21 cellular contexts compared by ENCODE assay signal in the genomic region with DNA sequence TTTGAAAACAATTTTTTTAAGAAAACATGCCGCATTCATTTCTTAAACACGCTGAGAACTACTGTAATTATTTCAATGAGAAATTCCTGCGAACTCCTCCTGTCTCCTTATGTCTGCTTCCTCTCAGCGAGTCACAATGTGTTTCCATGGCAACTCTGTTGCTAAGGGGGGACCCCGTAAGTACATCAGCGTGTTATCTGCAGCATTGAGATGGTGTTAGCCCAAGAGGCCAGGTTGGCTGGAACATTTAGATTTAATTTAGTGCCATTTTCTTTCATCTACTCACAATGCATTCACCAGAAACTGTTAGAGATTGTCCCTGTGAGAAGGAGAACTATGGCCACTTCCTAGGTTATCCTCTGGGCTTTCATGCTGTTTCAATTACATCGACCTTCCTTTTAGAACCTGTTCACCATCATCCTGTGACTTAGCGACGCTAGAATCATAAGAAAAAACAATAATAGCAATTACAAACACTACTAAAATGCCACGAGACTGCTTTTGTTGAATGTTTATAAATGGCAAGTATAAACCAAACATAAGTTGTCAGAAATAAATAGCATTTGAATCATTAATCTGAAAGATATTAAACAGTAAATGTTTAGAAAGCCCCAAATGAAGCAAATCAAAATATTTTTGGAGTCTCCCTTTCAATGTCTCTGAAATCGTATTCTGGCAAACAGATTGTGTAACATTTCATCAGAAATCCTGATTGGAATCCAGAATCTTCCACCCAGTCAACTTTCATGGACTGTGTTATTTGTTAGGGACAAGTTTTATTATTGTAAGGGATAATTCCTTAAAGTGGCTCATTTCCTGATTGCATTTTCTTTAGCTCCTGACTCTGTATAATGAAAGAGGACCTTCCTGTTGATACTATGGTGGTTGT. TPM values are rescaled to one million over a fixed set of nuclear protein-coding genes. Genes with fewer than 3 reads are reported as not detected.
DNase-seq lines count a peak whose midpoint lies in the region; ATAC-seq, FAIRE-seq and TF ChIP-seq lines count a peak whose summit lies in the region.
"Had no signal": no experiment of that assay in that cellular context is flagged by ENCODE, and none has a peak within 500 bp of the region (broad histone marks: within the 10 kb centered on the region; RNA-seq: fewer than 3 reads in every experiment).

No MANE protein-coding gene starts in this region.

- H3K27ac ChIP-seq in neural cell (ENCODE audit: low read length) (peak overlapping the region; percentile 95), breast epithelium (peak overlapping the region in 1 of 2 donors; percentile 7), pancreas (no peak overlapping the region)
- H3K27ac ChIP-seq: KMS-11 had no signal

- H3K4me1 Mint-ChIP-seq in endothelial cell (ENCODE audit: unreplicated experiment), result peaks cover 7% of the 10 kb centered on the region
- H3K4me1 Mint-ChIP-seq in immature natural killer cell, result no peaks in the 10 kb centered on the region
- H3K4me1 Mint-ChIP-seq: activated CD4-positive, alpha-beta T cell treated with anti-CD3 and anti-CD28 coated beads for 36 hours had no signal

- H3K9me3 ChIP-seq in neural cell (ENCODE audit: low read length), result no peaks in the 10 kb centered on the region
- no peaks in the 10 kb centered on the region for H3K9me3 ChIP-seq in breast epithelium
- no peaks in the 10 kb centered on the region for H3K9me3 ChIP-seq in pancreas
- H3K9me3 ChIP-seq: left lung had no signal

- H3K4me3 ChIP-seq in neural cell (ENCODE audit: low read length), result peak overlapping the region; percentile 54
- no peak overlapping the region for H3K4me3 ChIP-seq in breast epithelium
- H3K4me3 ChIP-seq in pancreas, result no peak overlapping the region
- H3K4me3 ChIP-seq: left lung had no signal

- H3K27me3 ChIP-seq in neural cell (ENCODE audit: insufficient read depth, low read depth, low read length) (no peaks in the 10 kb centered on the region), breast epithelium (no peaks in the 10 kb centered on the region), pancreas (no peaks in the 10 kb centered on the region)
- H3K27me3 ChIP-seq: left lung had no signal

- TF ChIP-seq EP300 in neural cell (conservative IDR thresholded peaks at IDR 0.05; ENCODE audit: poor library complexity, severe bottlenecking), result peak; percentile 90

- H2AFZ ChIP-seq in neural cell (ENCODE audit: low read depth, low read length), result peak overlapping the region; percentile 66

- H3K36me3 ChIP-seq in neural cell (ENCODE audit: insufficient read depth, low read length) (no peaks in the 10 kb centered on the region), breast epithelium (no peaks in the 10 kb centered on the region), pancreas (no peaks in the 10 kb centered on the region)
- H3K36me3 ChIP-seq: left lung had no signal

- H3K27me3 Mint-ChIP-seq in endothelial cell (ENCODE audit: unreplicated experiment) (peaks cover 8% of the 10 kb centered on the region), immature natural killer cell (ENCODE audit: low read depth in 3 of 3) (peaks cover 4 to 9% (median 5%) of the 10 kb centered on the region in 3 donors)
- H3K27me3 Mint-ChIP-seq: type B pancreatic cell had no signal

- H4K20me1 ChIP-seq in neural cell (ENCODE audit: insufficient read depth), result no peaks in the 10 kb centered on the region

- H3K4me1 ChIP-seq in breast epithelium, result no peaks in the 10 kb centered on the region
- H3K4me1 ChIP-seq in pancreas, result no peaks in the 10 kb centered on the region
- H3K4me1 ChIP-seq: left lung had no signal

- TF ChIP-seq RAD21 in neural cell (conservative IDR thresholded peaks at IDR 0.05), result peak; percentile 56

- H3K9me3 Mint-ChIP-seq in endothelial cell (ENCODE audit: unreplicated experiment), result no peaks in the 10 kb centered on the region
- peaks cover 0 to 2% (median 0%) of the 10 kb centered on the region in 6 donors for H3K9me3 Mint-ChIP-seq in immature natural killer cell
- H3K9me3 Mint-ChIP-seq: effector memory CD8-positive, alpha-beta T cell had no signal

- no peak for FAIRE-seq in pancreas (lab: Jason Lieb, UNC)
- FAIRE-seq: GM19239 had no signal

- peak overlapping the region; percentile 64 for H3K9ac ChIP-seq in neural cell (ENCODE audit: low read length)
- H3K9ac ChIP-seq: KMS-11 had no signal

- H3F3A ChIP-seq in neural cell (ENCODE audit: insufficient read depth, low read length, poor library complexity, severe bottlenecking), result peaks cover 6% of the 10 kb centered on the region

- TF ChIP-seq CTCF in endothelial cell (IDR thresholded peaks at IDR 0.05; ENCODE audit: unreplicated experiment) (no peak), neural cell (IDR thresholded peaks at IDR 0.05; ENCODE audit: poor library complexity, severe bottlenecking) (no peak), breast epithelium (IDR thresholded peaks at IDR 0.05) (no peak), pancreas (IDR thresholded peaks at IDR 0.05) (no peak)

- H3K9me2 ChIP-seq in neural cell (ENCODE audit: insufficient read depth, low read length), result no peaks in the 10 kb centered on the region

- H3K27ac Mint-ChIP-seq in endothelial cell (ENCODE audit: unreplicated experiment), result peak overlapping the region; percentile 70
- H3K27ac Mint-ChIP-seq in immature natural killer cell, result no peak overlapping the region
- H3K27ac Mint-ChIP-seq: activated CD4-positive, alpha-beta T cell treated with anti-CD3 and anti-CD28 coated beads for 36 hours; effector memory CD8-positive, alpha-beta T cell; type B pancreatic cell had no signal

- H3K79me2 ChIP-seq in neural cell (replicated peaks; ENCODE audit: insufficient read depth, low read length), result no peaks in the 10 kb centered on the region

- TF ChIP-seq POLR2A in breast epithelium (IDR thresholded peaks at IDR 0.05), result no peak

- intact Hi-C loops in breast epithelium (cut with DNase I; ENCODE audit: low total_unique reads) (no loop called here), pancreas (cut with DNase I) (no loop called here)

- H3K4me2 ChIP-seq in neural cell (ENCODE audit: low read length), result peak overlapping the region; percentile 65
- H3K4me2 ChIP-seq: KMS-11 had no signal

- H3K4me3 Mint-ChIP-seq in endothelial cell (ENCODE audit: unreplicated experiment) (no peak overlapping the region), immature natural killer cell (no peak overlapping the region)
- H3K4me3 Mint-ChIP-seq: activated CD4-positive, alpha-beta T cell treated with anti-CD3 and anti-CD28 coated beads for 36 hours; effector memory CD8-positive, alpha-beta T cell; type B pancreatic cell had no signal

- WGBS in pancreas, 2 donors, result 72 to 75% methylated on average over 11 of the region's 11 CpGs

- DNase-seq in EH (ENCODE audit: low read depth), result peak; percentile 17
- peak; percentile 40 for DNase-seq in NCI-H2227 treated with DMSO at 0.1 percent for 48 hours (lab: John Stamatoyannopoulos, UW)
- no peak for DNase-seq in endothelial cell (ENCODE audit: low spot score)
- no peak for DNase-seq in breast epithelium (ENCODE audit: low spot score in 2 of 2)
- DNase-seq in immature natural killer cell, result no peak
- DNase-seq in pancreas, result no peak
- no peak for DNase-seq in NCI-H1436 treated with DMSO at 0.1 percent for 48 hours (lab: John Stamatoyannopoulos, UW)
- DNase-seq: activated CD4-positive, alpha-beta T cell treated with anti-CD3 and anti-CD28 coated beads for 36 hours; activated CD8-positive, alpha-beta memory T cell treated with anti-CD3 and anti-CD28 coated beads, Interleukin-2, amount 50 U/mL, for 4 hours; activated effector memory CD4-positive, alpha-beta T cell treated with anti-CD3 and anti-CD28 coated beads, Interleukin-2, amount 50 U/mL, for 16 hours; cerebellar nuclear complex; effector memory CD8-positive, alpha-beta T cell; foreskin melanocyte; left lung; stimulated activated naive CD4-positive, alpha-beta T cell treated with Interleukin-2 at 50 U/mL for 16 hours had no signal

- ATAC-seq in pancreas, result no peak
- ATAC-seq: activated CD4-positive, alpha-beta T cell treated with anti-CD3 and anti-CD28 coated beads for 36 hours; effector memory CD8-positive, alpha-beta T cell; left lung; Panc1; sciatic nerve had no signal

- H3K36me3 Mint-ChIP-seq in endothelial cell (ENCODE audit: low read depth, unreplicated experiment), result no peaks in the 10 kb centered on the region
- no peaks in the 10 kb centered on the region for H3K36me3 Mint-ChIP-seq in immature natural killer cell
- H3K36me3 Mint-ChIP-seq: type B pancreatic cell had no signal

TF ChIP-seq in neural cell, 6 proteins besides CTCF, POLR2A, EP300 and RAD21:
- TF ChIP-seq TAF1 (IDR thresholded peaks at IDR 0.05; ENCODE audit: low read depth), result no peak
- TF ChIP-seq SMC3 (conservative IDR thresholded peaks at IDR 0.05; ENCODE audit: poor library complexity), result peak; percentile 52
- peak; percentile 82 for TF ChIP-seq MXI1 (conservative IDR thresholded peaks at IDR 0.05; ENCODE audit: poor library complexity, severe bottlenecking)
- TF ChIP-seq, protein P1, sequence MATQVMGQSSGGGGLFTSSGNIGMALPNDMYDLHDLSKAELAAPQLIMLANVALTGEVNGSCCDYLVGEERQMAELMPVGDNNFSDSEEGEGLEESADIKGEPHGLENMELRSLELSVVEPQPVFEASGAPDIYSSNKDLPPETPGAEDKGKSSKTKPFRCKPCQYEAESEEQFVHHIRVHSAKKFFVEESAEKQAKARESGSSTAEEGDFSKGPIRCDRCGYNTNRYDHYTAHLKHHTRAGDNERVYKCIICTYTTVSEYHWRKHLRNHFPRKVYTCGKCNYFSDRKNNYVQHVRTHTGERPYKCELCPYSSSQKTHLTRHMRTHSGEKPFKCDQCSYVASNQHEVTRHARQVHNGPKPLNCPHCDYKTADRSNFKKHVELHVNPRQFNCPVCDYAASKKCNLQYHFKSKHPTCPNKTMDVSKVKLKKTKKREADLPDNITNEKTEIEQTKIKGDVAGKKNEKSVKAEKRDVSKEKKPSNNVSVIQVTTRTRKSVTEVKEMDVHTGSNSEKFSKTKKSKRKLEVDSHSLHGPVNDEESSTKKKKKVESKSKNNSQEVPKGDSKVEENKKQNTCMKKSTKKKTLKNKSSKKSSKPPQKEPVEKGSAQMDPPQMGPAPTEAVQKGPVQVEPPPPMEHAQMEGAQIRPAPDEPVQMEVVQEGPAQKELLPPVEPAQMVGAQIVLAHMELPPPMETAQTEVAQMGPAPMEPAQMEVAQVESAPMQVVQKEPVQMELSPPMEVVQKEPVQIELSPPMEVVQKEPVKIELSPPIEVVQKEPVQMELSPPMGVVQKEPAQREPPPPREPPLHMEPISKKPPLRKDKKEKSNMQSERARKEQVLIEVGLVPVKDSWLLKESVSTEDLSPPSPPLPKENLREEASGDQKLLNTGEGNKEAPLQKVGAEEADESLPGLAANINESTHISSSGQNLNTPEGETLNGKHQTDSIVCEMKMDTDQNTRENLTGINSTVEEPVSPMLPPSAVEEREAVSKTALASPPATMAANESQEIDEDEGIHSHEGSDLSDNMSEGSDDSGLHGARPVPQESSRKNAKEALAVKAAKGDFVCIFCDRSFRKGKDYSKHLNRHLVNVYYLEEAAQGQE (IDR thresholded peaks at IDR 0.05; ENCODE audit: borderline replicate concordance), result peak; percentile 88
- peak; percentile 81 for TF ChIP-seq POLR2AphosphoS5 (IDR thresholded peaks at IDR 0.05)
TF ChIP-seq in neural cell: peak in this region for 4.

RNA-seq across cellular contexts. Expression of a gene that starts 39.7 kb away (rescaled TPM):
- total RNA-seq in endothelial cell (ENCODE audit: unreplicated experiment), result 6.5 TPM
- polyA plus RNA-seq in neural cell, result 20.1 and 22.9 TPM in 2 replicates
- 53.4 and 54.3 TPM in 2 replicates for polyA minus RNA-seq in neural cell
- 1 to 10 TPM; 1.0 to 6.7 (median 2.3) TPM for total RNA-seq in breast epithelium
- polyA plus RNA-seq in immature natural killer cell, result not detected
- total RNA-seq in pancreas, result 1 to 10 TPM in 4 of 6 donors, under 1 TPM in 2; 0.19 to 6.3 (median 1.8) TPM
- 1 to 10 TPM in 1 of 2 donors, under 1 TPM in 1; 0.92 to 3.5 TPM for polyA plus RNA-seq in pancreas
- total RNA-seq: activated CD4-positive, alpha-beta T cell treated with anti-CD3 and anti-CD28 coated beads for 36 hours had no signal

Comparison
In these comparisons a context has a peak if more than half of its experiments do, and no peak if none do; other contexts are left out.
1. DNase-seq: peak in EH (single experiment) and NCI-H2227 treated with DMSO at 0.1 percent for 48 hours (single experiment); none in endothelial cell (single experiment), breast epithelium (0 of 2), immature natural killer cell (0 of 3), pancreas (0 of 6) and NCI-H1436 treated with DMSO at 0.1 percent for 48 hours (single experiment).